20 cellular contexts compared by ENCODE assay signal in the genomic region with DNA sequence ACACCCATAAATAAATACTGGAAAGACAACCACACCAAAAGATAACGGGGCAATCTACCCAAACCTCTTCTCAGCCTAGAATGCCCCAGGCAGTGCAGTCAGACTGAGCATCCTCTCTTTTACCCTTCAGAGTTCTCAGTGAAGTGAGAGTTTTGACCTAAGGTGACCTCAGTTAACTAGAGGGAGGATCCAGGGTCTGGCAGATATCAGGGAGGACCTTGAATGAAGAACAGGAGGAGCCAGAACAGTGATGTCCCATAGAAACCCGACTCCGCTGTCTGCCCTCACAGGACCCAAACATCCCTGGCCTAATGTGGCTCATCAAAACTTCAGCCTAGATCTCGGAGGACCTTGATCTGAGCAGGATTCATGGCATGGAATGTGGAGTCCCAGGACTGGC. TPM values are rescaled to one million over a fixed set of nuclear protein-coding genes. Genes with fewer than 3 reads are reported as not detected.
DNase-seq lines count a peak whose midpoint lies in the region; ATAC-seq and TF ChIP-seq lines count a peak whose summit lies in the region.
"Had no signal": no experiment of that assay in that cellular context is flagged by ENCODE, and none has a peak within 500 bp of the region (broad histone marks: within the 10 kb centered on the region; RNA-seq: fewer than 3 reads in every experiment).

A gene with protein sequence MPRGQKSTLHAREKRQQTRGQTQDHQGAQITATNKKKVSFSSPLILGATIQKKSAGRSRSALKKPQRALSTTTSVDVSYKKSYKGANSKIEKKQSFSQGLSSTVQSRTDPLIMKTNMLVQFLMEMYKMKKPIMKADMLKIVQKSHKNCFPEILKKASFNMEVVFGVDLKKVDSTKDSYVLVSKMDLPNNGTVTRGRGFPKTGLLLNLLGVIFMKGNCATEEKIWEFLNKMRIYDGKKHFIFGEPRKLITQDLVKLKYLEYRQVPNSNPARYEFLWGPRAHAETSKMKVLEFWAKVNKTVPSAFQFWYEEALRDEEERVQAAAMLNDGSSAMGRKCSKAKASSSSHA (plus strand): TSS at position 263 of the 400 bp plus-strand sequence. CDS start 5,268 bp downstream, outside the sequence.

- H3K27me3 ChIP-seq in H7 (ENCODE audit: control insufficient read depth, insufficient read depth, low read length) (no peaks in the 10 kb centered on the region), lung (ENCODE audit: control insufficient read depth, insufficient read depth) (no peaks in the 10 kb centered on the region), testis (no peaks in the 10 kb centered on the region), breast epithelium (peaks cover 0 to 16% of the 10 kb centered on the region in 2 donors)
- H3K27me3 ChIP-seq: BLaER1 had no signal

- no peaks in the 10 kb centered on the region for H3K27me3 Mint-ChIP-seq in activated naive CD4-positive, alpha-beta T cell treated with anti-CD3 and anti-CD28 coated beads, Interleukin-2, amount 10 ng/mL, durations not matched to agents 7 days and 5 days
- H3K27me3 Mint-ChIP-seq: CD4-positive, alpha-beta memory T cell had no signal

- H3K9me3 Mint-ChIP-seq in activated naive CD4-positive, alpha-beta T cell treated with anti-CD3 and anti-CD28 coated beads, Interleukin-2, amount 10 ng/mL, durations not matched to agents 7 days and 5 days = no peaks in the 10 kb centered on the region
- H3K9me3 Mint-ChIP-seq: GM23338, HFFc6 had no signal

- intact Hi-C loops in testis (cut with DNase I; ENCODE audit: low total_unique reads) = no loop called here
- intact Hi-C loops in breast epithelium (cut with DNase I; ENCODE audit: low total_unique reads) = no loop called here

- DNase-seq in H7 (peak; percentile 23), SK-N-DZ (ENCODE audit: low spot score) (peak; percentile 25), lung (ENCODE audit: low spot score) (peak; percentile 13), testis (peak; percentile 28), KG1 (lab: John Stamatoyannopoulos, UW) (no peak), breast epithelium (ENCODE audit: low spot score in 2 of 2) (no peak)
- no peak for DNase-seq in activated naive CD4-positive, alpha-beta T cell treated with anti-CD3 and anti-CD28 coated beads, Interleukin-2, amount 10 ng/mL, durations not matched to agents 7 days and 5 days
- DNase-seq: 8988T; CD4-positive, alpha-beta memory T cell; DMS153; DMS79; GF-D8; HFFc6 had no signal

- CTCF ChIA-PET in activated naive CD4-positive, alpha-beta T cell treated with anti-CD3 and anti-CD28 coated beads, Interleukin-2, amount 10 ng/mL, durations not matched to agents 7 days and 5 days (lab: Charles Lee) = no interaction called here

- no peak within 1 kb of the TSS for H3K27ac ChIP-seq in lung (ENCODE audit: low read depth in 1 of 2, low read length in 1 of 2)
- no peak within 1 kb of the TSS for H3K27ac ChIP-seq in testis
- no peak within 1 kb of the TSS for H3K27ac ChIP-seq in breast epithelium
- H3K27ac ChIP-seq: BLaER1 had no signal

- H3K9me3 ChIP-seq in lung (ENCODE audit: control insufficient read depth in 2 of 2, insufficient read depth in 1 of 2, low read length in 1 of 2) (no peaks in the 10 kb centered on the region), testis (no peaks in the 10 kb centered on the region), breast epithelium (no peaks in the 10 kb centered on the region)

- no peaks in the 10 kb centered on the region for H3K4me1 ChIP-seq in lung (ENCODE audit: control insufficient read depth in 2 of 2, insufficient read depth in 2 of 2, low read length in 2 of 2)
- H3K4me1 ChIP-seq in testis = no peaks in the 10 kb centered on the region
- no peaks in the 10 kb centered on the region for H3K4me1 ChIP-seq in breast epithelium

- H3K4me3 ChIP-seq in H7 (ENCODE audit: insufficient read depth, low read depth, low read length) (no peak within 1 kb of the TSS), lung (no peak within 1 kb of the TSS), testis (no peak within 1 kb of the TSS), breast epithelium (no peak within 1 kb of the TSS)
- H3K4me3 ChIP-seq: BLaER1, GM23338 had no signal

- WGBS in lung, 2 donors = 73 to 85% methylated on average over 4 of the region's 4 CpGs
- WGBS in testis, 2 donors = 27% methylated on average over 4 of the region's 4 CpGs; no CpG with 5 or more reads in 1 of the 2 donors

- no peak for ATAC-seq in lung (ENCODE audit: insufficient read depth, low FRiP score)
- ATAC-seq: GM23338, HCT116, HepG2 had no signal

- TF ChIP-seq POLR2A in testis (IDR thresholded peaks at IDR 0.05) (no peak), breast epithelium (IDR thresholded peaks at IDR 0.05) (no peak)

- no peaks in the 10 kb centered on the region for H3K36me3 Mint-ChIP-seq in activated naive CD4-positive, alpha-beta T cell treated with anti-CD3 and anti-CD28 coated beads, Interleukin-2, amount 10 ng/mL, durations not matched to agents 7 days and 5 days
- H3K36me3 Mint-ChIP-seq: CD14-positive monocyte; CD4-positive, alpha-beta memory T cell had no signal

- H3K36me3 ChIP-seq in H7 (replicated peaks; ENCODE audit: control insufficient read depth, insufficient read depth, low read length) (no peaks in the 10 kb centered on the region), lung (ENCODE audit: control insufficient read depth in 2 of 2, insufficient read depth in 2 of 2, low read length in 2 of 2) (no peaks in the 10 kb centered on the region), testis (ENCODE audit: low read depth, missing control alignments) (no peaks in the 10 kb centered on the region), breast epithelium (no peaks in the 10 kb centered on the region)
- H3K36me3 ChIP-seq: BLaER1 had no signal

- H3K27ac Mint-ChIP-seq in activated naive CD4-positive, alpha-beta T cell treated with anti-CD3 and anti-CD28 coated beads, Interleukin-2, amount 10 ng/mL, durations not matched to agents 7 days and 5 days = no peak within 1 kb of the TSS
- H3K27ac Mint-ChIP-seq: CD4-positive, alpha-beta memory T cell; GM23338; HFFc6 had no signal

- TF ChIP-seq CTCF in lung (IDR thresholded peaks at IDR 0.05; ENCODE audit: control extremely low read depth, extremely low read depth) (no peak), testis (IDR thresholded peaks at IDR 0.05) (no peak), breast epithelium (IDR thresholded peaks at IDR 0.05) (no peak)

- H3K4me3 Mint-ChIP-seq in activated naive CD4-positive, alpha-beta T cell treated with anti-CD3 and anti-CD28 coated beads, Interleukin-2, amount 10 ng/mL, durations not matched to agents 7 days and 5 days = no peak within 1 kb of the TSS
- H3K4me3 Mint-ChIP-seq: CD14-positive monocyte; CD4-positive, alpha-beta memory T cell; GM23338; HFFc6 had no signal

- no peaks in the 10 kb centered on the region for H3K4me1 Mint-ChIP-seq in activated naive CD4-positive, alpha-beta T cell treated with anti-CD3 and anti-CD28 coated beads, Interleukin-2, amount 10 ng/mL, durations not matched to agents 7 days and 5 days
- H3K4me1 Mint-ChIP-seq: CD14-positive monocyte; CD4-positive, alpha-beta memory T cell had no signal

RNA-seq across cellular contexts. Expression of the gene that starts here (rescaled TPM):
- total RNA-seq in H7 (2014; rRNA removed; shearing (Covaris generic)) = 0.26 and 0.80 TPM in 2 replicates
- polyA plus RNA-seq in SK-N-DZ (2014; cell fraction: cytosol; rRNA removed) = 0.08 and 0.09 TPM in 2 replicates
- polyA plus RNA-seq in SK-N-DZ (2014; cell fraction: nucleus; rRNA removed) = not detected in 2 replicates
- total RNA-seq in lung (not detected), testis (10 to 100 TPM; 10.4 to 10.8 TPM), breast epithelium (not detected)
- polyA plus RNA-seq in lung (not detected), testis (ENCODE audit: insufficient read depth, low read depth, low replicate concordance) (8.8 TPM)
- total RNA-seq: A673; CD4-positive, alpha-beta memory T cell; GM23338; HepG2; HFFc6 had no signal
- polyA plus RNA-seq: AG04450; CD14-positive monocyte; CD4-positive, alpha-beta memory T cell; GM23338; HepG2 had no signal

Comparison
In these comparisons a context has a peak if more than half of its experiments do, and no peak if none do; other contexts are left out.
1. Peak in DNase-seq in H7; RNA of the gene not detected or under 1 TPM.
2. Peak in DNase-seq in lung; RNA of the gene not detected or under 1 TPM.
3. DNase-seq: peak in SK-N-DZ (single experiment) and testis (single experiment); none in activated naive CD4-positive, alpha-beta T cell treated with anti-CD3 and anti-CD28 coated beads, Interleukin-2, amount 10 ng/mL, durations not matched to agents 7 days and 5 days (single experiment), KG1 (single experiment) and breast epithelium (0 of 2).